ENCODE assay signal across 17 cellular contexts in the genomic region with DNA sequence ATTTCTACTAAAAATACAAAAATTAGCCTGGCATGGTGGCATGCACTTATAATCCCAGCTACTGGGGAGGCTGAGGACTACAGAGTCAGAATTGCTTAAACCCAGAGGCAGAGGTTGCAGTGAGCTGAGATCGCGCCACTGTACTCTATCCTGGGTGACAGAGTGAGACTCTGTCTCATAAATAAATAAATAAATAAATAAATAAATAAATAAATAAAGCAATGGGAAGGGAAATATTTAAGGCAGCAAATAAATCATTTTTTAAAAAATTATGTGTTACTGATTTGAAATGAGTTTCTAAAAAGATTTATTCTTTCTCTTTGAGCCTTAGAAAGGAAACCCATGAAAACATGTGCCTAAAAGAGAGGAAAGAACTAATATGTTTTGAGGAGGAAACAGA. TPM values are rescaled to one million over a fixed set of nuclear protein-coding genes. Genes with fewer than 3 reads are reported as not detected.
DNase-seq lines count a peak whose midpoint lies in the region; ATAC-seq and TF ChIP-seq lines count a peak whose summit lies in the region.
"Had no signal": no experiment of that assay in that cellular context is flagged by ENCODE, and none has a peak within 500 bp of the region (broad histone marks: within the 10 kb centered on the region; RNA-seq: fewer than 3 reads in every experiment).

No MANE protein-coding gene starts in this region.

- H3K4me1 Mint-ChIP-seq in activated naive CD8-positive, alpha-beta T cell treated with anti-CD3 and anti-CD28 coated beads for 36 hours = peaks cover 7% of the 10 kb centered on the region
- H3K4me1 Mint-ChIP-seq in activated naive CD8-positive, alpha-beta T cell treated with anti-CD3 and anti-CD28 coated beads, Interleukin-2, amount 50 U/mL, for 24 hours = peaks cover 6% of the 10 kb centered on the region
- no peaks in the 10 kb centered on the region for H3K4me1 Mint-ChIP-seq in activated T-helper 17 cell treated with anti-CD3 and anti-CD28 coated beads, Interleukin-2, amount 50 U/mL, for 72 hours
- peaks cover 13% of the 10 kb centered on the region for H3K4me1 Mint-ChIP-seq in glutamatergic neuron (ENCODE audit: low read depth, unreplicated experiment)
- H3K4me1 Mint-ChIP-seq: CD4-positive, CD25-positive, alpha-beta regulatory T cell had no signal

- H3K27ac Mint-ChIP-seq in activated naive CD8-positive, alpha-beta T cell treated with anti-CD3 and anti-CD28 coated beads for 36 hours = peak overlapping the region; percentile 47
- no peak overlapping the region for H3K27ac Mint-ChIP-seq in activated naive CD8-positive, alpha-beta T cell treated with anti-CD3 and anti-CD28 coated beads, Interleukin-2, amount 50 U/mL, for 24 hours
- H3K27ac Mint-ChIP-seq in activated T-helper 17 cell treated with anti-CD3 and anti-CD28 coated beads, Interleukin-2, amount 50 U/mL, for 72 hours = peak overlapping the region; percentile 62
- H3K27ac Mint-ChIP-seq in glutamatergic neuron (ENCODE audit: unreplicated experiment) = peak overlapping the region; percentile 31
- H3K27ac Mint-ChIP-seq: CD4-positive, CD25-positive, alpha-beta regulatory T cell; CD8-positive, alpha-beta T cell had no signal

- no peaks in the 10 kb centered on the region for H3K36me3 ChIP-seq in transverse colon
- H3K36me3 ChIP-seq: HAP-1 had no signal

- TF ChIP-seq POLR2A in transverse colon (IDR thresholded peaks at IDR 0.05) = no peak

- TF ChIP-seq CTCF in glutamatergic neuron (IDR thresholded peaks at IDR 0.05; ENCODE audit: partially characterized antibody, unreplicated experiment) (no peak), transverse colon (IDR thresholded peaks at IDR 0.05) (no peak)

- H3K27ac ChIP-seq in transverse colon = no peak overlapping the region
- H3K27ac ChIP-seq: 22Rv1, C4-2B had no signal

- no peak for DNase-seq in activated naive CD8-positive, alpha-beta T cell treated with anti-CD3 and anti-CD28 coated beads for 36 hours
- no peak for DNase-seq in activated naive CD8-positive, alpha-beta T cell treated with anti-CD3 and anti-CD28 coated beads, Interleukin-2, amount 50 U/mL, for 24 hours
- DNase-seq in glutamatergic neuron = no peak
- no peak for DNase-seq in transverse colon
- DNase-seq: ACHN; AML-193; Caco-2; CD4-positive, CD25-positive, alpha-beta regulatory T cell; CD8-positive, alpha-beta T cell; DMS153; DND-41; GOT3 had no signal

- no peak overlapping the region for H3K4me3 Mint-ChIP-seq in activated naive CD8-positive, alpha-beta T cell treated with anti-CD3 and anti-CD28 coated beads for 36 hours
- no peak overlapping the region for H3K4me3 Mint-ChIP-seq in activated naive CD8-positive, alpha-beta T cell treated with anti-CD3 and anti-CD28 coated beads, Interleukin-2, amount 50 U/mL, for 24 hours
- H3K4me3 Mint-ChIP-seq in activated T-helper 17 cell treated with anti-CD3 and anti-CD28 coated beads, Interleukin-2, amount 50 U/mL, for 72 hours = no peak overlapping the region
- no peak overlapping the region for H3K4me3 Mint-ChIP-seq in glutamatergic neuron (ENCODE audit: unreplicated experiment)
- H3K4me3 Mint-ChIP-seq: CD4-positive, CD25-positive, alpha-beta regulatory T cell; CD8-positive, alpha-beta T cell had no signal

- 97 to 100% methylated on average over 2 of the region's 2 CpGs for WGBS in transverse colon (ENCODE audit: low coverage in 1 of 2), 2 donors

- peaks cover 6% of the 10 kb centered on the region for H3K9me3 Mint-ChIP-seq in activated naive CD8-positive, alpha-beta T cell treated with anti-CD3 and anti-CD28 coated beads for 36 hours
- H3K9me3 Mint-ChIP-seq in activated naive CD8-positive, alpha-beta T cell treated with anti-CD3 and anti-CD28 coated beads, Interleukin-2, amount 50 U/mL, for 24 hours = peaks cover 21% of the 10 kb centered on the region
- H3K9me3 Mint-ChIP-seq in activated T-helper 17 cell treated with anti-CD3 and anti-CD28 coated beads, Interleukin-2, amount 50 U/mL, for 72 hours = peaks cover 11% of the 10 kb centered on the region
- peaks cover 5% of the 10 kb centered on the region for H3K9me3 Mint-ChIP-seq in glutamatergic neuron (ENCODE audit: unreplicated experiment)

- no peak for ATAC-seq in activated naive CD8-positive, alpha-beta T cell treated with anti-CD3 and anti-CD28 coated beads, Interleukin-2, amount 50 U/mL, for 24 hours
- no peak for ATAC-seq in activated T-helper 17 cell treated with anti-CD3 and anti-CD28 coated beads, Interleukin-2, amount 50 U/mL, for 72 hours (replicated peaks)
- ATAC-seq in HG02884 (IDR thresholded peaks at IDR 0.05; ENCODE audit: unreplicated experiment) = no peak
- ATAC-seq: CD8-positive, alpha-beta T cell had no signal

- H3K27me3 ChIP-seq in transverse colon = no peaks in the 10 kb centered on the region

- peaks cover 11% of the 10 kb centered on the region for H3K36me3 Mint-ChIP-seq in activated naive CD8-positive, alpha-beta T cell treated with anti-CD3 and anti-CD28 coated beads for 36 hours
- H3K36me3 Mint-ChIP-seq in activated naive CD8-positive, alpha-beta T cell treated with anti-CD3 and anti-CD28 coated beads, Interleukin-2, amount 50 U/mL, for 24 hours (ENCODE audit: low read depth) = peaks cover 4% of the 10 kb centered on the region
- H3K36me3 Mint-ChIP-seq in activated T-helper 17 cell treated with anti-CD3 and anti-CD28 coated beads, Interleukin-2, amount 50 U/mL, for 72 hours (ENCODE audit: low read depth) = no peaks in the 10 kb centered on the region
- H3K36me3 Mint-ChIP-seq in glutamatergic neuron (ENCODE audit: unreplicated experiment) = peaks cover 8% of the 10 kb centered on the region
- H3K36me3 Mint-ChIP-seq: CD4-positive, CD25-positive, alpha-beta regulatory T cell; CD8-positive, alpha-beta T cell had no signal

- H3K4me1 ChIP-seq in transverse colon = no peaks in the 10 kb centered on the region
- H3K4me1 ChIP-seq: Caco-2, HAP-1 had no signal

- no peak overlapping the region for H3K4me3 ChIP-seq in transverse colon
- H3K4me3 ChIP-seq: HAP-1 had no signal

- intact Hi-C loops in transverse colon (cut with DNase I; ENCODE audit: low total_unique reads) = no loop called here

- H3K9me3 ChIP-seq in transverse colon = no peaks in the 10 kb centered on the region
- H3K9me3 ChIP-seq: Caco-2, HAP-1 had no signal

- H3K27me3 Mint-ChIP-seq in activated naive CD8-positive, alpha-beta T cell treated with anti-CD3 and anti-CD28 coated beads for 36 hours = no peaks in the 10 kb centered on the region
- no peaks in the 10 kb centered on the region for H3K27me3 Mint-ChIP-seq in activated naive CD8-positive, alpha-beta T cell treated with anti-CD3 and anti-CD28 coated beads, Interleukin-2, amount 50 U/mL, for 24 hours
- H3K27me3 Mint-ChIP-seq in activated T-helper 17 cell treated with anti-CD3 and anti-CD28 coated beads, Interleukin-2, amount 50 U/mL, for 72 hours = peaks cover 3% of the 10 kb centered on the region
- H3K27me3 Mint-ChIP-seq in glutamatergic neuron (ENCODE audit: unreplicated experiment) = no peaks in the 10 kb centered on the region

- in situ Hi-C loops in transverse colon (cut with MboI; ENCODE audit: low pct_ligation_motif_present in 1 of 4, low pct_unique_long_range_greater_than_20kb in 1 of 4, low sequenced_read_pairs in 3 of 4) = no loop called here

- TF ChIP-seq EP300 in transverse colon (IDR thresholded peaks at IDR 0.05; ENCODE audit: low read depth) = no peak

RNA-seq across cellular contexts. Expression of a gene that starts 45.2 kb away (rescaled TPM):
- total RNA-seq in activated naive CD8-positive, alpha-beta T cell treated with anti-CD3 and anti-CD28 coated beads for 36 hours = 10 to 100 TPM; 23.5 to 27.8 TPM
- 10 to 100 TPM; 46.5 to 49.2 TPM for total RNA-seq in activated T-helper 17 cell treated with anti-CD3 and anti-CD28 coated beads, Interleukin-2, amount 50 U/mL, for 72 hours
- total RNA-seq in glutamatergic neuron (ENCODE audit: unreplicated experiment) (162 TPM), transverse colon (10 to 100 TPM; 22.4 to 61.1 (median 40.1) TPM)
- total RNA-seq: Caco-2 had no signal
